24 cellular contexts compared by ENCODE assay signal in genomic region chr5:79201206-79201605, GRCh38. TPM values are rescaled to one million over a fixed set of nuclear protein-coding genes. Genes with fewer than 3 reads are reported as not detected.
DNase-seq lines count a peak whose midpoint lies in the region; ATAC-seq and TF ChIP-seq lines count a peak whose summit lies in the region.
"Had no signal": no experiment of that assay in that cellular context is flagged by ENCODE, and none has a peak within 500 bp of the region (broad histone marks: within the 10 kb centered on the region; RNA-seq: fewer than 3 reads in every experiment).

No MANE protein-coding gene starts in this region.

- H3K4me3 Mint-ChIP-seq in activated CD8-positive, alpha-beta T cell treated with anti-CD3 and anti-CD28 coated beads for 36 hours = no peak overlapping the region
- H3K4me3 Mint-ChIP-seq: activated CD4-positive, alpha-beta memory T cell treated with anti-CD3 and anti-CD28 coated beads, Interleukin-2, amount 10 ng/mL, durations not matched to agents 7 days and 5 days; activated naive CD8-positive, alpha-beta T cell treated with anti-CD3 and anti-CD28 coated beads for 36 hours; B cell; memory B cell had no signal

- H3K9me3 ChIP-seq in HAP-1 (no peaks in the 10 kb centered on the region), SJSA1 (replicated peaks) (no peaks in the 10 kb centered on the region)
- H3K9me3 ChIP-seq: ascending aorta, gastrocnemius medialis, neutrophil had no signal

- H3K9me3 Mint-ChIP-seq in activated CD8-positive, alpha-beta T cell treated with anti-CD3 and anti-CD28 coated beads for 36 hours = no peaks in the 10 kb centered on the region
- H3K9me3 Mint-ChIP-seq: activated CD4-positive, alpha-beta memory T cell treated with anti-CD3 and anti-CD28 coated beads, Interleukin-2, amount 10 ng/mL, durations not matched to agents 7 days and 5 days; activated naive CD8-positive, alpha-beta T cell treated with anti-CD3 and anti-CD28 coated beads for 36 hours; memory B cell had no signal

- H3K27me3 Mint-ChIP-seq in activated CD8-positive, alpha-beta T cell treated with anti-CD3 and anti-CD28 coated beads for 36 hours = no peaks in the 10 kb centered on the region
- H3K27me3 Mint-ChIP-seq: activated CD4-positive, alpha-beta memory T cell treated with anti-CD3 and anti-CD28 coated beads, Interleukin-2, amount 10 ng/mL, durations not matched to agents 7 days and 5 days; activated naive CD8-positive, alpha-beta T cell treated with anti-CD3 and anti-CD28 coated beads for 36 hours; B cell; memory B cell; progenitor cell of endocrine pancreas had no signal

- intact Hi-C loops in activated CD8-positive, alpha-beta T cell treated with anti-CD3 and anti-CD28 coated beads for 36 hours (cut with micrococcal nuclease) = no loop called here

- H3K4me1 Mint-ChIP-seq in activated CD8-positive, alpha-beta T cell treated with anti-CD3 and anti-CD28 coated beads for 36 hours (ENCODE audit: low read depth) = no peaks in the 10 kb centered on the region
- H3K4me1 Mint-ChIP-seq: activated CD4-positive, alpha-beta memory T cell treated with anti-CD3 and anti-CD28 coated beads, Interleukin-2, amount 10 ng/mL, durations not matched to agents 7 days and 5 days; activated naive CD8-positive, alpha-beta T cell treated with anti-CD3 and anti-CD28 coated beads for 36 hours; B cell; memory B cell had no signal

- H3K4me3 ChIP-seq in HAP-1 (no peak overlapping the region), SJSA1 (no peak overlapping the region)
- H3K4me3 ChIP-seq: ascending aorta, gastrocnemius medialis had no signal

- H3K4me1 ChIP-seq in HAP-1 = peaks cover 26% of the 10 kb centered on the region
- H3K4me1 ChIP-seq in SJSA1 (replicated peaks) = peaks cover 16% of the 10 kb centered on the region
- H3K4me1 ChIP-seq: ascending aorta, gastrocnemius medialis had no signal

- CTCF ChIA-PET in activated CD8-positive, alpha-beta T cell treated with anti-CD3 and anti-CD28 coated beads for 36 hours (lab: Charles Lee) = interaction anchor here (1.4 to 1.7 kb wide), 2 partner anchors 68 to 176 kb away, joined by 5 read pairs; no protein-coding TSS in a partner anchor

- ATAC-seq in activated CD8-positive, alpha-beta T cell treated with anti-CD3 and anti-CD28 coated beads for 36 hours = no peak
- ATAC-seq in HG02885 (IDR thresholded peaks at IDR 0.05; ENCODE audit: poor library complexity, unreplicated experiment) (no peak), GM19328 (IDR thresholded peaks at IDR 0.05; ENCODE audit: unreplicated experiment) (no peak), GM21526 (IDR thresholded peaks at IDR 0.05; ENCODE audit: low FRiP score, unreplicated experiment) (no peak)
- ATAC-seq: gastrocnemius medialis had no signal

- no peaks in the 10 kb centered on the region for H3K27me3 ChIP-seq in HAP-1 (ENCODE audit: low read depth)
- H3K27me3 ChIP-seq in SJSA1 (replicated peaks) = no peaks in the 10 kb centered on the region
- H3K27me3 ChIP-seq: ascending aorta, gastrocnemius medialis, neutrophil had no signal

- peak overlapping the region; percentile 47 for H3K27ac ChIP-seq in SJSA1
- H3K27ac ChIP-seq: ascending aorta, gastrocnemius medialis, KMS-11, neutrophil had no signal

- DNase-seq in A172 (ENCODE audit: low spot score) (peak; percentile 61), HAP-1 (ENCODE audit: low spot score in 2 of 2) (peak; percentile 83 to 99), SJSA1 (ENCODE audit: low read depth in 1 of 2, low spot score in 2 of 2) (no peak), iris pigment epithelial cell (ENCODE audit: low read depth) (peak; percentile 10)
- no peak for DNase-seq in activated CD8-positive, alpha-beta T cell treated with anti-CD3 and anti-CD28 coated beads for 36 hours
- DNase-seq: activated CD4-positive, alpha-beta memory T cell treated with anti-CD3 and anti-CD28 coated beads, Interleukin-2, amount 10 ng/mL, durations not matched to agents 7 days and 5 days; activated CD4-positive, CD25-positive, alpha-beta regulatory T cell treated with anti-CD3 and anti-CD28 coated beads, Interleukin-2, amount 50 U/mL, for 72 hours; activated naive CD8-positive, alpha-beta T cell treated with anti-CD3 and anti-CD28 coated beads for 36 hours; caudate nucleus; DMS79; gastrocnemius medialis; GDM1; NCI-H526; stimulated activated CD4-positive, alpha-beta T cell treated with anti-CD3 and anti-CD28 coated beads, Interleukin-15, amount 100 ng/mL, for 24 hours; stimulated activated naive CD4-positive, alpha-beta T cell treated with Interleukin-2 at 50 U/mL for 16 hours had no signal

- POLR2A ChIA-PET in activated CD8-positive, alpha-beta T cell treated with anti-CD3 and anti-CD28 coated beads for 36 hours (lab: Charles Lee) = no interaction called here

- H3K36me3 ChIP-seq in HAP-1 (replicated peaks) (no peaks in the 10 kb centered on the region), SJSA1 (no peaks in the 10 kb centered on the region)
- H3K36me3 ChIP-seq: ascending aorta, gastrocnemius medialis, neutrophil had no signal

- no peaks in the 10 kb centered on the region for H3K36me3 Mint-ChIP-seq in activated CD8-positive, alpha-beta T cell treated with anti-CD3 and anti-CD28 coated beads for 36 hours (ENCODE audit: low read depth)
- H3K36me3 Mint-ChIP-seq: activated naive CD8-positive, alpha-beta T cell treated with anti-CD3 and anti-CD28 coated beads for 36 hours; memory B cell had no signal

- in situ Hi-C loops in HAP-1 (cut with MboI; ENCODE audit: low sequenced_read_pairs) = no loop called here

- TF ChIP-seq CTCF in activated CD8-positive, alpha-beta T cell treated with anti-CD3 and anti-CD28 coated beads for 36 hours (IDR thresholded peaks at IDR 0.05) = no peak

- no peak overlapping the region for H3K27ac Mint-ChIP-seq in activated CD8-positive, alpha-beta T cell treated with anti-CD3 and anti-CD28 coated beads for 36 hours
- H3K27ac Mint-ChIP-seq: activated CD4-positive, alpha-beta memory T cell treated with anti-CD3 and anti-CD28 coated beads, Interleukin-2, amount 10 ng/mL, durations not matched to agents 7 days and 5 days; activated naive CD8-positive, alpha-beta T cell treated with anti-CD3 and anti-CD28 coated beads for 36 hours; B cell; memory B cell; progenitor cell of endocrine pancreas had no signal

RNA-seq across cellular contexts. Expression of gene JMY, which starts 34.7 kb away (rescaled TPM):
- total RNA-seq in A172 (2014; rRNA removed; shearing (Covaris generic)) = 10.4 and 12.6 TPM in 2 replicates
- 2.3 and 2.9 TPM in 2 replicates for total RNA-seq in SJSA1 (2014; rRNA removed; shearing (Covaris generic))
- total RNA-seq in activated CD8-positive, alpha-beta T cell treated with anti-CD3 and anti-CD28 coated beads for 36 hours = 1 to 10 TPM; 6.1 to 6.3 TPM

Comparison
In these comparisons a context has a peak if more than half of its experiments do, and no peak if none do; other contexts are left out.
1. DNase-seq: peak in A172 (single experiment), HAP-1 (2 of 2) and iris pigment epithelial cell (single experiment); none in SJSA1 (0 of 2) and activated CD8-positive, alpha-beta T cell treated with anti-CD3 and anti-CD28 coated beads for 36 hours (single experiment).